ENCODE assay signal across 1 cellular context in genomic region chr14:33916663-33917565, GRCh38.
TF ChIP-seq lines count a peak whose summit lies in the region.

No MANE protein-coding gene starts in this region.

TF ChIP-seq in K562, 482 proteins besides CTCF, POLR2A, EP300 and RAD21 (continued from another document and continues in another):
- TF ChIP-seq ZHX1 (conservative IDR thresholded peaks at IDR 0.05; ENCODE audit: low read length) (no peak), ZNF644 (tag; IDR thresholded peaks at IDR 0.05; ENCODE audit: low read depth) (no peak), E4F1 (CRISPR knock-in tag; IDR thresholded peaks at IDR 0.05; ENCODE audit: borderline replicate concordance) (no peak), SIRT6 (IDR thresholded peaks at IDR 0.05; ENCODE audit: low read depth, low read length) (no peak), HMBOX1 (IDR thresholded peaks at IDR 0.05) (peak; percentile 99), PHF20 (IDR thresholded peaks at IDR 0.05; ENCODE audit: partially characterized antibody) (no peak), XRCC3 (IDR thresholded peaks at IDR 0.05) (no peak), ZNF655 (CRISPR knock-in tag; IDR thresholded peaks at IDR 0.05) (no peak), ZNF449 (CRISPR knock-in tag; IDR thresholded peaks at IDR 0.05) (no peak), BRCA1 (IDR thresholded peaks at IDR 0.05) (no peak), BRCA1 (CRISPR knock-in tag; IDR thresholded peaks at IDR 0.05) (no peak), NFRKB (IDR thresholded peaks at IDR 0.05; ENCODE audit: low read depth) (no peak), RBM14 (IDR thresholded peaks at IDR 0.05; ENCODE audit: borderline replicate concordance, insufficient read depth, low read depth, low read length) (no peak), THAP7 (CRISPR knock-in tag; IDR thresholded peaks at IDR 0.05) (no peak), USF2 (CRISPR knock-in tag; IDR thresholded peaks at IDR 0.05) (peak; percentile 56), BRD4 (IDR thresholded peaks at IDR 0.05) (no peak), ETV5 (CRISPR knock-in tag; IDR thresholded peaks at IDR 0.05; ENCODE audit: low read depth) (0 out of 2 replicates have a peak, but pooled peaks have one; percentile 32), MXI1 (IDR thresholded peaks at IDR 0.05; ENCODE audit: low read depth, low read length) (no peak), CBFA2T3 (IDR thresholded peaks at IDR 0.05) (peak; percentile 91), IRF1 (CRISPR knock-in tag; IDR thresholded peaks at IDR 0.05; ENCODE audit: borderline replicate concordance) (no peak), CTBP1 (IDR thresholded peaks at IDR 0.05; ENCODE audit: borderline replicate concordance) (peak; percentile 75; the same call in 1 of the 2 replicates), POLR3A (IDR thresholded peaks at IDR 0.05; ENCODE audit: borderline replicate concordance, extremely low read depth, insufficient read depth, insufficient read length) (no peak), MCM3 (IDR thresholded peaks at IDR 0.05) (no peak), ZC3H8 (IDR thresholded peaks at IDR 0.05) (no peak), DNMT1 (IDR thresholded peaks at IDR 0.05) (no peak), CHD1 (IDR thresholded peaks at IDR 0.05; ENCODE audit: low read length) (no peak), STAT6 (CRISPR knock-in tag; IDR thresholded peaks at IDR 0.05) (no peak), CREBBP (IDR thresholded peaks at IDR 0.05; ENCODE audit: low read depth, low read length) (no peak), HEY1 (CRISPR knock-in tag; IDR thresholded peaks at IDR 0.05; ENCODE audit: borderline replicate concordance) (no peak), MAZ (CRISPR knock-in tag; conservative IDR thresholded peaks at IDR 0.05 in 1 of 2, IDR thresholded peaks at IDR 0.05 in 1 of 2) (no peak), ZC3H11A (IDR thresholded peaks at IDR 0.05; ENCODE audit: low read depth, low read length) (no peak), SRSF7 (optimal IDR thresholded peaks at IDR 0.05; ENCODE audit: low read depth, low read length) (no peak), SOX6 (IDR thresholded peaks at IDR 0.05) (peak; percentile 93), NR2F6 (CRISPR knock-in tag; IDR thresholded peaks at IDR 0.05) (no peak), ZKSCAN1 (IDR thresholded peaks at IDR 0.05; ENCODE audit: low read depth, low read length) (no peak), NFXL1 (CRISPR knock-in tag; IDR thresholded peaks at IDR 0.05) (no peak), CEBPG (CRISPR knock-in tag; IDR thresholded peaks at IDR 0.05) (no peak), CEBPG (tag; conservative IDR thresholded peaks at IDR 0.05 in 1 of 2, IDR thresholded peaks at IDR 0.05 in 1 of 2) (no peak), ZBTB43 (CRISPR knock-in tag; IDR thresholded peaks at IDR 0.05) (no peak), TGIF2 (CRISPR knock-in tag; IDR thresholded peaks at IDR 0.05) (no peak), EZH2 (IDR thresholded peaks at IDR 0.05; ENCODE audit: borderline replicate concordance, low read depth, low read length) (no peak), TCF15 (CRISPR knock-in tag; IDR thresholded peaks at IDR 0.05) (no peak), ZNF444 (CRISPR knock-in tag; IDR thresholded peaks at IDR 0.05) (no peak), NR2C2 (CRISPR knock-in tag; IDR thresholded peaks at IDR 0.05) (no peak), NR2C2 (tag; IDR thresholded peaks at IDR 0.05) (no peak), YBX1 (IDR thresholded peaks at IDR 0.05) (no peak), FOXJ3 (CRISPR knock-in tag; IDR thresholded peaks at IDR 0.05) (no peak), CREB1 (IDR thresholded peaks at IDR 0.05) (no peak), CREB1 (CRISPR knock-in tag; IDR thresholded peaks at IDR 0.05) (no peak), ZC3H4 (CRISPR knock-in tag; IDR thresholded peaks at IDR 0.05; ENCODE audit: borderline replicate concordance) (no peak), USF1 (CRISPR knock-in tag; IDR thresholded peaks at IDR 0.05) (0 out of 2 replicates have a peak, but pooled peaks have one; percentile 8), SAFB2 (IDR thresholded peaks at IDR 0.05; ENCODE audit: borderline replicate concordance, low read depth, low read length, severe bottlenecking) (no peak), KAT2B (IDR thresholded peaks at IDR 0.05; ENCODE audit: low read depth, low read length) (no peak), DIDO1 (tag; IDR thresholded peaks at IDR 0.05; ENCODE audit: low read depth) (no peak), NCOR1 (IDR thresholded peaks at IDR 0.05) (peak; percentile 87), HDAC2 (IDR thresholded peaks at IDR 0.05) (peak; percentile 79; the same call in 1 of the 2 replicates), NFIC (IDR thresholded peaks at IDR 0.05) (peak; percentile 50), STAG1 (CRISPR knock-in tag; IDR thresholded peaks at IDR 0.05; ENCODE audit: borderline replicate concordance) (no peak), FOXA3 (CRISPR knock-in tag; conservative IDR thresholded peaks at IDR 0.05 in 1 of 2, IDR thresholded peaks at IDR 0.05 in 1 of 2) (no peak), HDAC6 (IDR thresholded peaks at IDR 0.05; ENCODE audit: low read depth, low read length) (no peak)
